Comparison of ENCODE assay signal across 19 cellular contexts in the genomic region with DNA sequence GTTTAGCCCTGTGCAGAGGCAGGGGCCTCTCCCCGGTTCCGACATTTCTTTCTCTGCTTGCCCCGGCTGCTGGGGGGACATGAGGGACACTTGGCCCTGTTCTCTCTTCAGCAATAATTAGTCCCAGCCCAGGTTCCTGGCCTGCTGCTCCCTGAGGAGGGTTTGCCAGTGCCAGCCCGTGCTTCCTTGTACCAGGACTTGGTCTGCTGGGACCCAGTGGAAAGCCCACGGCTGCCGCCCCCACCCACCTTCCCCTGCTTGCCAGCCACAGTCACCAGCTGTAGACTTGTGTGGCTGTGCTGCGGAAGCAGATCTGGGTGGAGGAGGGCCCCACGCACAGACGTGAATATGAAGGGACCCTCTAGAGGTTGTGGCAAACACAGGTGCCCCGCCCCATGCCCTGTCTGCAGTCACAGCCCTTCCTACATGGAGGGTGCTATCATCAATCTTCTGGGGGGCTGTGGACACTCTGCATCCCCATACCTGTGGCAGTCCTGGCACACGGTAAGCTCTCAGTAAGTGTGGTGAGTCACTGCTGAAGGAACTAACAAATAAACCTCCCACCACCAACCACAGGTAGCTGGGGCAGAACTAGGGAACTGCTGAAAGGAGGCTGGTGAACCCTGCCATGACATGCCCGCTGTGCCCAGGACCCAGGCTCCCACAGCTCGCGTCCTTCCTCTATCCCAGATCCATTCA. TPM values are rescaled to one million over a fixed set of nuclear protein-coding genes. Genes with fewer than 3 reads are reported as not detected.
"Had no signal": no experiment of that assay in that cellular context is flagged by ENCODE, and none has a peak within 500 bp of the region (broad histone marks: within the 10 kb centered on the region; RNA-seq: fewer than 3 reads in every experiment).

No MANE protein-coding gene starts in this region.

- H3K9me3 ChIP-seq: esophagus muscularis mucosa, right atrium auricular region had no signal

- H3K27me3 ChIP-seq: right atrium auricular region had no signal

- H3K4me3 ChIP-seq: dorsolateral prefrontal cortex, esophagus muscularis mucosa, right atrium auricular region had no signal

- FAIRE-seq: TTC549 had no signal

- H3K27me3 Mint-ChIP-seq: stimulated activated naive CD8-positive, alpha-beta T cell treated with anti-CD3 and anti-CD28 coated beads, Interleukin-15, Interleukin-2, amounts not matched to agents 100 ng/mL and 50 ng/mL, for 24 hours had no signal

- H3K4me1 ChIP-seq: esophagus muscularis mucosa, right atrium auricular region had no signal

- ATAC-seq: activated T-cell treated with anti-CD3 and anti-CD28 coated beads, Interleukin-2, amount 50 U/mL, for 72 hours had no signal

- H3K36me3 Mint-ChIP-seq: activated naive CD8-positive, alpha-beta T cell; immature natural killer cell; mesothelial cell of epicardium had no signal

- H3K27ac Mint-ChIP-seq: activated naive CD8-positive, alpha-beta T cell; activated T-cell treated with anti-CD3 and anti-CD28 coated beads, Interleukin-2, amount 50 U/mL, for 72 hours; endodermal cell; immature natural killer cell; mesothelial cell of epicardium; nephron; stimulated activated naive CD8-positive, alpha-beta T cell treated with anti-CD3 and anti-CD28 coated beads, Interleukin-15, Interleukin-2, amounts not matched to agents 100 ng/mL and 50 ng/mL, for 24 hours; T-helper 2 cell treated with Interferon-gamma antibody and Interleukin-4, amounts not matched to agents 5 μg/mL and 100 μg/mL, for 36 hours had no signal

- H3K36me3 ChIP-seq: esophagus muscularis mucosa, right atrium auricular region had no signal

- H3K9me3 Mint-ChIP-seq: activated T-cell treated with anti-CD3 and anti-CD28 coated beads, Interleukin-2, amount 50 U/mL, for 72 hours; endodermal cell; immature natural killer cell; mesothelial cell of epicardium; nephron; stimulated activated naive CD8-positive, alpha-beta T cell treated with anti-CD3 and anti-CD28 coated beads, Interleukin-15, Interleukin-2, amounts not matched to agents 100 ng/mL and 50 ng/mL, for 24 hours; T-helper 2 cell treated with Interferon-gamma antibody and Interleukin-4, amounts not matched to agents 5 μg/mL and 100 μg/mL, for 36 hours had no signal

- H3K4me1 Mint-ChIP-seq: endodermal cell, immature natural killer cell, mesothelial cell of epicardium had no signal

- DNase-seq: activated CD4-positive, alpha-beta T cell treated with anti-CD3 and anti-CD28 coated beads, Interleukin-2, amount 50 U/mL, for 4 hours; activated gamma-delta T cell treated with Interleukin-2 at 50 U/mL for 16 hours; activated T-cell treated with anti-CD3 and anti-CD28 coated beads, Interleukin-2, amount 50 U/mL, for 72 hours; dorsolateral prefrontal cortex; endodermal cell; immature natural killer cell; nucleus accumbens; stimulated activated CD4-positive, alpha-beta T cell treated with anti-CD3 and anti-CD28 coated beads, Interleukin-15, amount 100 ng/mL, for 24 hours; stimulated activated CD4-positive, alpha-beta T cell treated with anti-CD3 and anti-CD28 coated beads, Interleukin-2, amount 100 ng/mL, for 48 hours; trophoblast cell had no signal

- H3K27ac ChIP-seq: dorsolateral prefrontal cortex, esophagus muscularis mucosa, right atrium auricular region had no signal

- H3K4me3 Mint-ChIP-seq: activated naive CD8-positive, alpha-beta T cell; activated T-cell treated with anti-CD3 and anti-CD28 coated beads, Interleukin-2, amount 50 U/mL, for 72 hours; endodermal cell; immature natural killer cell; mesothelial cell of epicardium; nephron; stimulated activated naive CD8-positive, alpha-beta T cell treated with anti-CD3 and anti-CD28 coated beads, Interleukin-15, Interleukin-2, amounts not matched to agents 100 ng/mL and 50 ng/mL, for 24 hours; T-helper 2 cell treated with Interferon-gamma antibody and Interleukin-4, amounts not matched to agents 5 μg/mL and 100 μg/mL, for 36 hours had no signal

RNA-seq across cellular contexts. Expression of gene TP53AIP1, which starts 0.9 kb away (rescaled TPM):
- total RNA-seq: activated CD8-positive, alpha-beta memory T cell treated with anti-CD3 and anti-CD28 coated beads for 36 hours; endodermal cell; right atrium auricular region had no signal
- polyA plus RNA-seq: immature natural killer cell had no signal

RNA-seq across cellular contexts. Expression of gene KCNJ5, which starts 50.6 kb away (rescaled TPM):
- total RNA-seq: activated CD8-positive, alpha-beta memory T cell treated with anti-CD3 and anti-CD28 coated beads for 36 hours had no signal
- polyA plus RNA-seq: immature natural killer cell had no signal
